In genomic region chr19:40191836-40192646, GRCh38 we compare ENCODE assay signal across 9 cellular contexts. TPM values are rescaled to one million over a fixed set of nuclear protein-coding genes. Genes with fewer than 3 reads are reported as not detected.
A peak's percentile ranks its signal among the peaks of the same experiment; 100 is the strongest.
DNase-seq lines count a peak whose midpoint lies in the region; ATAC-seq and TF ChIP-seq lines count a peak whose summit lies in the region.
"Had no signal": no experiment of that assay in that cellular context is flagged by ENCODE, and none has a peak within 500 bp of the region (broad histone marks: within the 10 kb centered on the region; RNA-seq: fewer than 3 reads in every experiment).

No MANE protein-coding gene starts in this region.

- in situ Hi-C loops in mammary epithelial cell (cut with MboI; ENCODE audit: low sequenced_read_pairs in 2 of 2), result no loop called here

- 14% methylated on average over 21 of the region's 62 CpGs for WGBS in mammary epithelial cell (ENCODE audit: low coverage, missing lambda C conversion rate)

- H3K9ac ChIP-seq in mammary epithelial cell (ENCODE audit: insufficient read depth, low read length), result peak overlapping the region; percentile 3

- DNase-seq in NCI-H526 (lab: John Stamatoyannopoulos, UW) (peak; percentile 33 to 47), NCI-H526 treated with DMSO at 0.1 percent for 48 hours (lab: John Stamatoyannopoulos, UW) (no peak), Peyer's patch (peak in 1 of 3 donors; percentile 50), mammary epithelial cell (no peak), left lobe of liver (ENCODE audit: low spot score) (no peak), T1000 (lab: John Stamatoyannopoulos, UW) (no peak)
- peak; percentile 32 to 34 for DNase-seq in stimulated activated naive CD8-positive, alpha-beta T cell treated with anti-CD3 and anti-CD28 coated beads, Interleukin-15, amount 100 ng/mL, for 72 hours

- H3K27me3 ChIP-seq in Peyer's patch (no peaks in the 10 kb centered on the region), mammary epithelial cell (ENCODE audit: insufficient read depth, low read length) (no peaks in the 10 kb centered on the region)

- dilution Hi-C loops in mammary epithelial cell (cut with HindIII; ENCODE audit: low sequenced_read_pairs), result no loop called here

- TF ChIP-seq CTCF in Peyer's patch (IDR thresholded peaks at IDR 0.05), result no peak
- no peak for TF ChIP-seq CTCF in mammary epithelial cell (conservative IDR thresholded peaks at IDR 0.05 in 1 of 2, IDR thresholded peaks at IDR 0.05 in 1 of 2; ENCODE audit: extremely low read depth in 1 of 2, insufficient read depth in 1 of 2, low read depth in 1 of 2, low read length in 2 of 2)

- H3K4me2 ChIP-seq in mammary epithelial cell (ENCODE audit: insufficient read depth, low read depth, low read length), result peak overlapping the region; percentile 99

- BruUV-seq in mammary epithelial cell (replicated peaks; lab: Mats Ljungman, UMichigan), result no TSS peak

- H3K36me3 ChIP-seq in Peyer's patch (no peaks in the 10 kb centered on the region), mammary epithelial cell (ENCODE audit: insufficient read depth, low read length) (no peaks in the 10 kb centered on the region)

- H3K4me1 ChIP-seq in Peyer's patch, result peaks cover 0 to 16% (median 8%) of the 10 kb centered on the region in 4 donors
- peaks cover 9% of the 10 kb centered on the region for H3K4me1 ChIP-seq in mammary epithelial cell (ENCODE audit: insufficient read depth, low read length)

- H3K4me3 Mint-ChIP-seq in stimulated activated naive CD8-positive, alpha-beta T cell treated with anti-CD3 and anti-CD28 coated beads, Interleukin-15, amount 100 ng/mL, for 72 hours, result peak overlapping the region; percentile 65 to 75

- ATAC-seq in HG02571 (IDR thresholded peaks at IDR 0.05; ENCODE audit: unreplicated experiment), result peak; percentile 9
- peak; percentile 2 for ATAC-seq in left lobe of liver
- peak; percentile 29 for ATAC-seq in stimulated activated naive CD8-positive, alpha-beta T cell treated with anti-CD3 and anti-CD28 coated beads, Interleukin-15, amount 100 ng/mL, for 72 hours

- CTCF ChIA-PET in mammary epithelial cell (lab: Charles Lee; ENCODE audit: low non-redundant PET), result interaction anchor here (0.7 kb wide), 1 partner anchor 21 kb away, joined by 11 read pairs; no protein-coding TSS in a partner anchor

- no peaks in the 10 kb centered on the region for H3K9me3 Mint-ChIP-seq in stimulated activated naive CD8-positive, alpha-beta T cell treated with anti-CD3 and anti-CD28 coated beads, Interleukin-15, amount 100 ng/mL, for 72 hours

- intact Hi-C loops in mammary epithelial cell (cut with micrococcal nuclease), result loop anchor here (1.0 kb wide), 1 partner anchor 14 kb away; no protein-coding TSS in a partner anchor

- peaks cover 34% of the 10 kb centered on the region for H3K4me1 Mint-ChIP-seq in stimulated activated naive CD8-positive, alpha-beta T cell treated with anti-CD3 and anti-CD28 coated beads, Interleukin-15, amount 100 ng/mL, for 72 hours

- no peak for TF ChIP-seq POLR2A in Peyer's patch (IDR thresholded peaks at IDR 0.05)

- H4K20me1 ChIP-seq in mammary epithelial cell (ENCODE audit: insufficient read depth, low read length), result no peaks in the 10 kb centered on the region

- H3K79me2 ChIP-seq in mammary epithelial cell (ENCODE audit: insufficient read depth, low read length), result no peaks in the 10 kb centered on the region

- H3K4me3 ChIP-seq in Peyer's patch (peak overlapping the region; percentile 97 to 99 (median 99)), mammary epithelial cell (replicated peaks in 1 of 3; ENCODE audit: insufficient read depth in 1 of 3, low read depth in 2 of 3, low read length in 3 of 3) (peak overlapping the region; percentile 70 to 73 (median 72))

- no peaks in the 10 kb centered on the region for H3K9me3 ChIP-seq in Peyer's patch
- no peaks in the 10 kb centered on the region for H3K9me3 ChIP-seq in mammary epithelial cell (replicated peaks; ENCODE audit: insufficient read depth, low read length)

- H3K27ac Mint-ChIP-seq in stimulated activated naive CD8-positive, alpha-beta T cell treated with anti-CD3 and anti-CD28 coated beads, Interleukin-15, amount 100 ng/mL, for 72 hours, result peak overlapping the region in 1 of 2 donors; percentile 34

- peak overlapping the region; percentile 99 for H2AFZ ChIP-seq in mammary epithelial cell (ENCODE audit: low read depth, low read length)

- no peaks in the 10 kb centered on the region for H3K27me3 Mint-ChIP-seq in stimulated activated naive CD8-positive, alpha-beta T cell treated with anti-CD3 and anti-CD28 coated beads, Interleukin-15, amount 100 ng/mL, for 72 hours

- peak overlapping the region in 3 of 4 donors; percentile 91 to 99 (median 94) for H3K27ac ChIP-seq in Peyer's patch
- peak overlapping the region; percentile 24 for H3K27ac ChIP-seq in mammary epithelial cell (ENCODE audit: insufficient read depth, low read depth, low read length)

RNA-seq across cellular contexts. Expression of gene MAP3K10, which starts 0.8 kb away (rescaled TPM):
- 10 to 100 TPM in 3 of 4 donors, 1 to 10 TPM in 1; 8.1 to 64.4 (median 16.2) TPM for total RNA-seq in Peyer's patch
- total RNA-seq in mammary epithelial cell, result 10 to 100 TPM in 1 of 2 donors, 1 to 10 TPM in 1; 7.8 to 16.0 TPM
- polyA plus RNA-seq in mammary epithelial cell, result 2.7 TPM
- 1.2 TPM for polyA minus RNA-seq in mammary epithelial cell
- total RNA-seq in left lobe of liver, result 7.7 TPM

RNA-seq across cellular contexts. Expression of gene TTC9B, which starts 26.1 kb away (rescaled TPM):
- not detected for total RNA-seq in Peyer's patch
- not detected for total RNA-seq in mammary epithelial cell
- not detected for polyA plus RNA-seq in mammary epithelial cell
- not detected for polyA minus RNA-seq in mammary epithelial cell
- total RNA-seq in left lobe of liver, result not detected
- total RNA-seq: glomerular endothelial cell had no signal

RNA-seq across cellular contexts. Expression of gene CCNP, which starts 34.4 kb away (rescaled TPM):
- total RNA-seq in Peyer's patch, result 1 to 10 TPM in 1 of 4 donors, not detected in 3; 1.3 TPM
- total RNA-seq in mammary epithelial cell, result under 1 TPM in 1 of 2 donors, not detected in 1; 0.26 TPM
- not detected for polyA plus RNA-seq in mammary epithelial cell
- polyA minus RNA-seq in mammary epithelial cell, result not detected
- total RNA-seq in left lobe of liver, result 3.8 TPM
- total RNA-seq: glomerular endothelial cell had no signal

Comparison
In these comparisons a context has a peak if more than half of its experiments do, and no peak if none do; other contexts are left out.
1. DNase-seq: peak in NCI-H526 (2 of 2) and stimulated activated naive CD8-positive, alpha-beta T cell treated with anti-CD3 and anti-CD28 coated beads, Interleukin-15, amount 100 ng/mL, for 72 hours (2 of 2); none in NCI-H526 treated with DMSO at 0.1 percent for 48 hours (single experiment), mammary epithelial cell (single experiment), left lobe of liver (single experiment) and T1000 (single experiment).
2. Peak in every context shown above with its lines, with median percentiles within 50 percentile points of each other: ATAC-seq.